ENCODE assay signal across 2 cellular contexts in the genomic region with DNA sequence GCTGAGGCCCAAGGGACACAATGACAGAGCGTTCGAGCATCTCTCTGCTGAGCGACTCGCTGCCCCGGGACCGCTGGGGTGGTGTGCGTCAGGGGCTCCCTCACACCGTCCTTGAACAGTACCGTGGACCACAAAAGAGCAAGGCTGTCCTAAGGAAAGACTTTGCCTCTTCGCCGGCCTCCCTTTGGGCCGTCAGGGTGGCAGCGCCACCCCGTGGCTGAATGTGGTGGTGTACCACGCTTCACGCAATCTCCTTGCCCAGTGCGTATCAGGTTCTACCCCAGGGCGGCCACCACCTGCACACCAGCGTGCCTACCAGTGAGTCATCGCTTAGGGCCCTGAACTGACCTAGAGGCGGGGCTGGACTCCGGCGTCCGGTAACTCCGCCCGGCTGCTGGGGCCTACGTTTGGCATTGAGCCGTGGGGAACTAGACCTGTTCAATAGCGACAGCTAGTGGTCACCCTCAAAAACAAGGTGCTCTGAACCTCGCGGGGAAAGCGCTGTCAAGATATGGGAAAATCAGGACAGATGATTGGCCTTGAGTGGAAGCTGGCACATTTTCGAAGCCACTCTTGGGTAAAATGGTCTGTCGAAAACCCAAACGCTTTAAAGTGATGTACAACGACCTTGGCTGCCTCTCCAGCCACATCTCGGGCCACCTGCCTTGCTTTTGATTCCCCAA.
A peak's percentile ranks its signal among the peaks of the same experiment; 100 is the strongest.
TF ChIP-seq lines count a peak whose summit lies in the region.

No MANE protein-coding gene starts in this region.

TF ChIP-seq in HEK293, 187 proteins besides CTCF, POLR2A, EP300 and RAD21 (continued from another document and continues in another):
- TF ChIP-seq GFI1B (tag by site-specific recombination; IDR thresholded peaks at IDR 0.05) (0 out of 2 replicates have a peak, but pooled peaks have one; percentile 4), ZNF274 (IDR thresholded peaks at IDR 0.05; ENCODE audit: low read length) (no peak), ZNF274 (tag by site-specific recombination; IDR thresholded peaks at IDR 0.05; ENCODE audit: borderline replicate concordance) (no peak), KLF7 (tag by site-specific recombination; IDR thresholded peaks at IDR 0.05; ENCODE audit: borderline replicate concordance) (no peak), KLF16 (tag by site-specific recombination; IDR thresholded peaks at IDR 0.05) (peak; percentile 40; the same call in 1 of the 2 replicates), SP7 (tag by site-specific recombination; IDR thresholded peaks at IDR 0.05) (peak; percentile 79), ZNF223 (tag by site-specific recombination; IDR thresholded peaks at IDR 0.05) (no peak), SP2 (tag by site-specific recombination; IDR thresholded peaks at IDR 0.05) (peak; percentile 31; the same call in 1 of the 2 replicates), ZFP3 (tag by site-specific recombination; IDR thresholded peaks at IDR 0.05; ENCODE audit: low read depth) (no peak), ZBTB20 (tag by site-specific recombination; IDR thresholded peaks at IDR 0.05) (no peak; the same call in 1 of the 2 replicates), KLF17 (tag by site-specific recombination; IDR thresholded peaks at IDR 0.05) (peak; percentile 72), ZNF76 (tag by site-specific recombination; IDR thresholded peaks at IDR 0.05; ENCODE audit: borderline replicate concordance, low read depth) (no peak), ZNF2 (tag by site-specific recombination; IDR thresholded peaks at IDR 0.05) (peak; percentile 100), ZBTB17 (tag by site-specific recombination; IDR thresholded peaks at IDR 0.05) (peak; percentile 72), ZEB2 (tag by site-specific recombination; IDR thresholded peaks at IDR 0.05) (peak; percentile 96), ZNF394 (tag by site-specific recombination; IDR thresholded peaks at IDR 0.05; ENCODE audit: borderline replicate concordance) (peak; percentile 60; the same call in 1 of the 2 replicates), KLF8 (tag by site-specific recombination; IDR thresholded peaks at IDR 0.05) (peak; percentile 78), ZXDB (tag by site-specific recombination; IDR thresholded peaks at IDR 0.05) (peak; percentile 76), SP3 (tag by site-specific recombination; IDR thresholded peaks at IDR 0.05) (peak; percentile 73)
- TF ChIP-seq, protein P1, sequence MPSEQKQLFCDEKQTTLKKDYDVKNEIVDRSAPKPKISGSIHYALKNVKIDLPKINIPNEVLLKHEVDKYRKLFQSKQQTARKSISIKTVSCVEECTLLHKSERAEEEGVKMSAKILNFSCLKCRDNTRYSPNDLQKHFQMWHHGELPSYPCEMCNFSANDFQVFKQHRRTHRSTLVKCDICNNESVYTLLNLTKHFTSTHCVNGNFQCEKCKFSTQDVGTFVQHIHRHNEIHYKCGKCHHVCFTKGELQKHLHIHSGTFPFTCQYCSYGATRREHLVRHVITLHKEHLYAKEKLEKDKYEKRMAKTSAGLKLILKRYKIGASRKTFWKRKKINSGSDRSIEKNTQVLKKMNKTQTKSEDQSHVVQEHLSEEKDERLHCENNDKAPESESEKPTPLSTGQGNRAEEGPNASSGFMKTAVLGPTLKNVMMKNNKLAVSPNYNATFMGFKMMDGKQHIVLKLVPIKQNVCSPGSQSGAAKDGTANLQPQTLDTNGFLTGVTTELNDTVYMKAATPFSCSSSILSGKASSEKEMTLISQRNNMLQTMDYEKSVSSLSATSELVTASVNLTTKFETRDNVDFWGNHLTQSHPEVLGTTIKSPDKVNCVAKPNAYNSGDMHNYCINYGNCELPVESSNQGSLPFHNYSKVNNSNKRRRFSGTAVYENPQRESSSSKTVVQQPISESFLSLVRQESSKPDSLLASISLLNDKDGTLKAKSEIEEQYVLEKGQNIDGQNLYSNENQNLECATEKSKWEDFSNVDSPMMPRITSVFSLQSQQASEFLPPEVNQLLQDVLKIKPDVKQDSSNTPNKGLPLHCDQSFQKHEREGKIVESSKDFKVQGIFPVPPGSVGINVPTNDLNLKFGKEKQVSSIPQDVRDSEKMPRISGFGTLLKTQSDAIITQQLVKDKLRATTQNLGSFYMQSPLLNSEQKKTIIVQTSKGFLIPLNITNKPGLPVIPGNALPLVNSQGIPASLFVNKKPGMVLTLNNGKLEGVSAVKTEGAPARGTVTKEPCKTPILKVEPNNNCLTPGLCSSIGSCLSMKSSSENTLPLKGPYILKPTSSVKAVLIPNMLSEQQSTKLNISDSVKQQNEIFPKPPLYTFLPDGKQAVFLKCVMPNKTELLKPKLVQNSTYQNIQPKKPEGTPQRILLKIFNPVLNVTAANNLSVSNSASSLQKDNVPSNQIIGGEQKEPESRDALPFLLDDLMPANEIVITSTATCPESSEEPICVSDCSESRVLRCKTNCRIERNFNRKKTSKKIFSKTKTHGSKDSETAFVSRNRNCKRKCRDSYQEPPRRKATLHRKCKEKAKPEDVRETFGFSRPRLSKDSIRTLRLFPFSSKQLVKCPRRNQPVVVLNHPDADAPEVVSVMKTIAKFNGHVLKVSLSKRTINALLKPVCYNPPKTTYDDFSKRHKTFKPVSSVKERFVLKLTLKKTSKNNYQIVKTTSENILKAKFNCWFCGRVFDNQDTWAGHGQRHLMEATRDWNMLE (tag by site-specific recombination; conservative IDR thresholded peaks at IDR 0.05; ENCODE audit: low read depth), result peak; percentile 50

TF ChIP-seq in HepG2, 621 proteins besides CTCF, POLR2A, EP300 and RAD21 (continued from another document and continues in another):
- TF ChIP-seq, protein P2, sequence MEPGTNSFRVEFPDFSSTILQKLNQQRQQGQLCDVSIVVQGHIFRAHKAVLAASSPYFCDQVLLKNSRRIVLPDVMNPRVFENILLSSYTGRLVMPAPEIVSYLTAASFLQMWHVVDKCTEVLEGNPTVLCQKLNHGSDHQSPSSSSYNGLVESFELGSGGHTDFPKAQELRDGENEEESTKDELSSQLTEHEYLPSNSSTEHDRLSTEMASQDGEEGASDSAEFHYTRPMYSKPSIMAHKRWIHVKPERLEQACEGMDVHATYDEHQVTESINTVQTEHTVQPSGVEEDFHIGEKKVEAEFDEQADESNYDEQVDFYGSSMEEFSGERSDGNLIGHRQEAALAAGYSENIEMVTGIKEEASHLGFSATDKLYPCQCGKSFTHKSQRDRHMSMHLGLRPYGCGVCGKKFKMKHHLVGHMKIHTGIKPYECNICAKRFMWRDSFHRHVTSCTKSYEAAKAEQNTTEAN (CRISPR knock-in tag; conservative IDR thresholded peaks at IDR 0.05), result no peak
- TF ChIP-seq XBP1 (CRISPR knock-in tag; IDR thresholded peaks at IDR 0.05) (no peak), EEA1 (CRISPR knock-in tag; IDR thresholded peaks at IDR 0.05; ENCODE audit: borderline replicate concordance) (no peak), ZFX (CRISPR knock-in tag; IDR thresholded peaks at IDR 0.05; ENCODE audit: low read depth) (peak; percentile 85), ZBTB7B (CRISPR knock-in tag; IDR thresholded peaks at IDR 0.05) (peak; percentile 21; the same call in 1 of the 2 replicates), ONECUT2 (CRISPR knock-in tag; IDR thresholded peaks at IDR 0.05) (no peak), ZNF75D (CRISPR knock-in tag; IDR thresholded peaks at IDR 0.05; ENCODE audit: borderline replicate concordance) (no peak), ZNF383 (CRISPR knock-in tag; IDR thresholded peaks at IDR 0.05; ENCODE audit: borderline replicate concordance) (no peak), ZNF235 (CRISPR knock-in tag; IDR thresholded peaks at IDR 0.05; ENCODE audit: borderline replicate concordance) (no peak), KDM4B (CRISPR knock-in tag; IDR thresholded peaks at IDR 0.05) (peak; percentile 73; the same call in 1 of the 2 replicates), ARNTL (CRISPR knock-in tag; IDR thresholded peaks at IDR 0.05) (peak; percentile 63; the same call in 1 of the 2 replicates), ZHX2 (IDR thresholded peaks at IDR 0.05; ENCODE audit: low read depth) (no peak), ZHX2 (CRISPR knock-in tag; IDR thresholded peaks at IDR 0.05; ENCODE audit: borderline replicate concordance) (no peak), ZNF816 (CRISPR knock-in tag; IDR thresholded peaks at IDR 0.05; ENCODE audit: borderline replicate concordance) (no peak)
- TF ChIP-seq, protein P3, sequence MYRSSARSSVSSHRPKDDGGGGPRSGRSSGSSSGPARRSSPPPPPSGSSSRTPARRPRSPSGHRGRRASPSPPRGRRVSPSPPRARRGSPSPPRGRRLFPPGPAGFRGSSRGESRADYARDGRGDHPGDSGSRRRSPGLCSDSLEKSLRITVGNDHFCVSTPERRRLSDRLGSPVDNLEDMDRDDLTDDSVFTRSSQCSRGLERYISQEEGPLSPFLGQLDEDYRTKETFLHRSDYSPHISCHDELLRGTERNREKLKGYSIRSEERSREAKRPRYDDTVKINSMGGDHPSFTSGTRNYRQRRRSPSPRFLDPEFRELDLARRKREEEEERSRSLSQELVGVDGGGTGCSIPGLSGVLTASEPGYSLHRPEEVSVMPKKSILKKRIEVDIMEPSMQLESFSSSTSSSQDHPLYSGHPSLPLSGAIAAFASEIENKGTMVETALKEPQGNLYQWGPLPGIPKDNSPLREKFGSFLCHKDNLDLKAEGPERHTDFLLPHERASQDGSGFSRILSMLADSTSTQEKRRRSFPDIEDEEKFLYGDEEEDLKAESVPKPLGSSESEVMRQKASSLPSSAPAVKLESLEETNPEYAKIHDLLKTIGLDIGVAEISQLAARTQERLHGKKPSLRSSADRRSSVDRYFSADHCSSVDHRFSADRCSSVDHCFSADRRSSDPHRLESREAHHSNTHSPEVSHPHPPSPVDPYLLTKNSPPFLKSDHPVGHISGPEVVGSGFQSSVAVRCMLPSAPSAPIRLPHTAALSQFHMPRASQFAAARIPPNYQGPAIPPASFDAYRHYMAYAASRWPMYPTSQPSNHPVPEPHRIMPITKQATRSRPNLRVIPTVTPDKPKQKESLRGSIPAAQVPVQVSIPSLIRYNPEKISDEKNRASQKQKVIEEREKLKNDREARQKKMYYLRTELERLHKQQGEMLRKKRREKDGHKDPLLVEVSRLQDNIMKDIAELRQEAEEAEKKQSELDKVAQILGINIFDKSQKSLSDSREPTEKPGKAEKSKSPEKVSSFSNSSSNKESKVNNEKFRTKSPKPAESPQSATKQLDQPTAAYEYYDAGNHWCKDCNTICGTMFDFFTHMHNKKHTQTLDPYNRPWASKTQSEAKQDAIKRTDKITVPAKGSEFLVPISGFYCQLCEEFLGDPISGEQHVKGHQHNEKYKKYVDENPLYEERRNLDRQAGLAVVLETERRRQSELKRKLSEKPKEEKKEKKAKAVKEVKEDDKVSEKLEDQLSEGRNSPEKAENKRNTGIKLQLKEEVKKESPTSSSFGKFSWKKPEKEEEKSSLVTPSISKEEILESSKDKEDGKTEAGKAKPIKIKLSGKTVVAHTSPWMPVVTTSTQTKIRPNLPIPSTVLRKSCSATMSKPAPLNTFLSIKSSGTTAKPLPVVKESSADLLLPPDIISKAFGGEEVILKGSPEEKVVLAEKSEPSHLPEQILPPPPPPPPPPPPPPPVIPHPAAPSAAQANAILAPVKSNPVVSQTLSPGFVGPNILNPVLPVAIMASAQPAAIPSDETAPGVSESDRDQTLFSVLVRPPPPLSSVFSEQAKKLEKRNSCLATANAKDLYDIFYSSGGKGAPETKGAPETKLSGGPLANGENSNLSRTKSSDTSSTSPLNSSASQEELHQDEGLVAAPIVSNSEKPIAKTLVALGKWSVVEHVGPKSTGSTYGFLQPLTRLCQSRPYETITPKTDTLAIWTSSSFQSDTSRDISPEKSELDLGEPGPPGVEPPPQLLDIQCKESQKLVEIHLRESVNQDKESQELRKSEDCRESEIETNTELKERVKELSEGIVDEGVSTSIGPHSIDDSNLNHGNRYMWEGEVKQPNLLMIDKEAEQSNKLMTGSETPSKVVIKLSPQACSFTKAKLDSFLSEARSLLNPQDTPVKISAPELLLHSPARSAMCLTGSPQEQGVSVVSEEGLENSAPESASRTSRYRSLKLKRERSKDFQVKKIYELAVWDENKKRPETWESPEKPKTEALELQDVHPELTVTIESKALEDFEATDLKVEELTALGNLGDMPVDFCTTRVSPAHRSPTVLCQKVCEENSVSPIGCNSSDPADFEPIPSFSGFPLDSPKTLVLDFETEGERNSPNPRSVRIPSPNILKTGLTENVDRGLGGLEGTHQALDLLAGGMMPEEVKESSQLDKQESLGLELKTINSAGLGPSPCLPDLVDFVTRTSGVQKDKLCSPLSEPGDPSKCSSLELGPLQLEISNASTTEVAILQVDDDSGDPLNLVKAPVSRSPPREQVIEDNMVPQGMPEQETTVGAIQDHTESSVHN (CRISPR knock-in tag; IDR thresholded peaks at IDR 0.05), result no peak
- TF ChIP-seq, protein P4, sequence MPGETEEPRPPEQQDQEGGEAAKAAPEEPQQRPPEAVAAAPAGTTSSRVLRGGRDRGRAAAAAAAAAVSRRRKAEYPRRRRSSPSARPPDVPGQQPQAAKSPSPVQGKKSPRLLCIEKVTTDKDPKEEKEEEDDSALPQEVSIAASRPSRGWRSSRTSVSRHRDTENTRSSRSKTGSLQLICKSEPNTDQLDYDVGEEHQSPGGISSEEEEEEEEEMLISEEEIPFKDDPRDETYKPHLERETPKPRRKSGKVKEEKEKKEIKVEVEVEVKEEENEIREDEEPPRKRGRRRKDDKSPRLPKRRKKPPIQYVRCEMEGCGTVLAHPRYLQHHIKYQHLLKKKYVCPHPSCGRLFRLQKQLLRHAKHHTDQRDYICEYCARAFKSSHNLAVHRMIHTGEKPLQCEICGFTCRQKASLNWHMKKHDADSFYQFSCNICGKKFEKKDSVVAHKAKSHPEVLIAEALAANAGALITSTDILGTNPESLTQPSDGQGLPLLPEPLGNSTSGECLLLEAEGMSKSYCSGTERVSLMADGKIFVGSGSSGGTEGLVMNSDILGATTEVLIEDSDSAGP (CRISPR knock-in tag; IDR thresholded peaks at IDR 0.05; ENCODE audit: borderline replicate concordance), result peak; percentile 66
